8 cellular contexts compared by ENCODE assay signal in genomic region chr4:15006416-15007024, GRCh38. TPM values are rescaled to one million over a fixed set of nuclear protein-coding genes. Genes with fewer than 3 reads are reported as not detected.
DNase-seq lines count a peak whose midpoint lies in the region; ATAC-seq and TF ChIP-seq lines count a peak whose summit lies in the region.

No MANE protein-coding gene starts in this region.

- TF ChIP-seq CTCF in AG04450 (IDR thresholded peaks at IDR 0.05; ENCODE audit: low read depth, low read length): peak; percentile 52
- TF ChIP-seq CTCF in activated CD8-positive, alpha-beta T cell treated with anti-CD3 and anti-CD28 coated beads for 36 hours (IDR thresholded peaks at IDR 0.05): peak; percentile 64

- H3K4me1 Mint-ChIP-seq in activated CD8-positive, alpha-beta T cell treated with anti-CD3 and anti-CD28 coated beads for 36 hours (ENCODE audit: low read depth): peaks cover 26% of the 10 kb centered on the region

- POLR2A ChIA-PET in AG04450 (lab: Yijun Ruan, JAX): no interaction called here
- POLR2A ChIA-PET in activated CD8-positive, alpha-beta T cell treated with anti-CD3 and anti-CD28 coated beads for 36 hours (lab: Charles Lee): no interaction called here

- CTCF ChIA-PET in AG04450 (lab: Charles Lee): interaction anchor here (0.6 to 2.8 kb wide), 3 partner anchors 153 to 1352 kb away, joined by 3 to 11 read pairs (median 4); no protein-coding TSS in a partner anchor
- CTCF ChIA-PET in activated CD8-positive, alpha-beta T cell treated with anti-CD3 and anti-CD28 coated beads for 36 hours (lab: Charles Lee): interaction anchor here (3.1 kb wide), 1 partner anchor 14 kb away, joined by 8 read pairs; no protein-coding TSS in a partner anchor

- no peak overlapping the region for H3K27ac Mint-ChIP-seq in activated CD8-positive, alpha-beta T cell treated with anti-CD3 and anti-CD28 coated beads for 36 hours

- no peak for ATAC-seq in activated CD8-positive, alpha-beta T cell treated with anti-CD3 and anti-CD28 coated beads for 36 hours
- ATAC-seq in left lobe of liver (no peak), HG03196 (IDR thresholded peaks at IDR 0.05; ENCODE audit: unreplicated experiment) (no peak), GM18907 (IDR thresholded peaks at IDR 0.05; ENCODE audit: unreplicated experiment) (no peak)

- H3K4me3 ChIP-seq in AG04450 (ENCODE audit: low read depth, low read length): peak overlapping the region; percentile 85

- intact Hi-C loops in activated CD8-positive, alpha-beta T cell treated with anti-CD3 and anti-CD28 coated beads for 36 hours (cut with micrococcal nuclease): loop anchor here (10.0 kb wide), 2 partner anchors 82 to 1352 kb away; no protein-coding TSS in a partner anchor

- H3K27me3 ChIP-seq in AG04450 (ENCODE audit: control insufficient read depth, insufficient read depth, low read length): no peaks in the 10 kb centered on the region

- H3K4me3 Mint-ChIP-seq in activated CD8-positive, alpha-beta T cell treated with anti-CD3 and anti-CD28 coated beads for 36 hours: peak overlapping the region; percentile 24

- no peak overlapping the region for H3K27ac ChIP-seq in AG04450 (ENCODE audit: low read depth, low read length)

- no peaks in the 10 kb centered on the region; the same call in 1 of the 2 replicates for H3K9me3 ChIP-seq in AG04450 (ENCODE audit: control insufficient read depth, insufficient read depth, low read length)

- no peaks in the 10 kb centered on the region for H3K27me3 Mint-ChIP-seq in activated CD8-positive, alpha-beta T cell treated with anti-CD3 and anti-CD28 coated beads for 36 hours

- H3K9me3 Mint-ChIP-seq in activated CD8-positive, alpha-beta T cell treated with anti-CD3 and anti-CD28 coated beads for 36 hours: no peaks in the 10 kb centered on the region

- H3K36me3 Mint-ChIP-seq in activated CD8-positive, alpha-beta T cell treated with anti-CD3 and anti-CD28 coated beads for 36 hours (ENCODE audit: low read depth): peaks cover 8% of the 10 kb centered on the region

- no peak for DNase-seq in AG04450 (ENCODE audit: low read depth, low spot score)
- DNase-seq in H4 (ENCODE audit: low spot score): peak; percentile 12
- no peak for DNase-seq in activated CD8-positive, alpha-beta T cell treated with anti-CD3 and anti-CD28 coated beads for 36 hours
- DNase-seq in kidney tubule cell (ENCODE audit: low spot score): peak; percentile 20
- DNase-seq in left lobe of liver (ENCODE audit: low spot score): no peak
- no peak for DNase-seq in stimulated activated CD4-positive, alpha-beta T cell treated with anti-CD3 and anti-CD28 coated beads, Interleukin-12 subunit alpha, Interleukin-12 subunit beta, amount 100 ng/mL, for 4 hours

RNA-seq across cellular contexts. Expression of gene CPEB2, which starts 4.2 kb away (rescaled TPM):
- polyA plus RNA-seq in AG04450 (2011; rRNA removed): 10.4 and 11.4 TPM in 2 replicates
- polyA minus RNA-seq in AG04450 (2011; rRNA and poly(A)+ RNA removed): 15.7 and 23.0 TPM in 2 replicates
- total RNA-seq in H4 (2014; rRNA removed; shearing (Covaris generic)): 1.4 and 1.8 TPM in 2 replicates
- total RNA-seq in activated CD8-positive, alpha-beta T cell treated with anti-CD3 and anti-CD28 coated beads for 36 hours: 1 to 10 TPM; 4.1 to 5.3 TPM
- 13.8 TPM for total RNA-seq in left lobe of liver

Comparison
In these comparisons a context has a peak if more than half of its experiments do, and no peak if none do; other contexts are left out.
1. DNase-seq: peak in H4 (single experiment) and kidney tubule cell (single experiment); none in AG04450 (single experiment), activated CD8-positive, alpha-beta T cell treated with anti-CD3 and anti-CD28 coated beads for 36 hours (single experiment), left lobe of liver (single experiment) and stimulated activated CD4-positive, alpha-beta T cell treated with anti-CD3 and anti-CD28 coated beads, Interleukin-12 subunit alpha, Interleukin-12 subunit beta, amount 100 ng/mL, for 4 hours (single experiment).